ENCODE assay signal across 15 cellular contexts in genomic region chr19:19858751-19859150, GRCh38. TPM values are rescaled to one million over a fixed set of nuclear protein-coding genes. Genes with fewer than 3 reads are reported as not detected.
A peak's percentile ranks its signal among the peaks of the same experiment; 100 is the strongest.
DNase-seq lines count a peak whose midpoint lies in the region; ATAC-seq and TF ChIP-seq lines count a peak whose summit lies in the region.
"Had no signal": no experiment of that assay in that cellular context is flagged by ENCODE, and none has a peak within 500 bp of the region (broad histone marks: within the 10 kb centered on the region; RNA-seq: fewer than 3 reads in every experiment).

No MANE protein-coding gene starts in this region.

- no peak overlapping the region for H3K4me2 ChIP-seq in hepatocyte

- H3K4me1 Mint-ChIP-seq in activated naive CD8-positive, alpha-beta T cell treated with anti-CD3 and anti-CD28 coated beads for 36 hours, result peaks cover 8% of the 10 kb centered on the region
- peaks cover 3% of the 10 kb centered on the region for H3K4me1 Mint-ChIP-seq in activated naive CD8-positive, alpha-beta T cell treated with anti-CD3 and anti-CD28 coated beads, Interleukin-2, amount 50 U/mL, for 24 hours
- peaks cover 6% of the 10 kb centered on the region for H3K4me1 Mint-ChIP-seq in memory B cell

- H3K27ac ChIP-seq in hepatocyte, result no peak overlapping the region
- H3K27ac ChIP-seq: 22Rv1 had no signal

- no peaks in the 10 kb centered on the region for H3K9me2 ChIP-seq in hepatocyte (replicated peaks; ENCODE audit: insufficient read depth)

- no peak for DNase-seq in activated naive CD8-positive, alpha-beta T cell treated with anti-CD3 and anti-CD28 coated beads for 36 hours
- DNase-seq in activated naive CD8-positive, alpha-beta T cell treated with anti-CD3 and anti-CD28 coated beads, Interleukin-2, amount 50 U/mL, for 24 hours, result no peak
- peak; percentile 15 for DNase-seq in NAMALWA (ENCODE audit: low spot score)
- no peak for DNase-seq in memory B cell (ENCODE audit: low spot score in 2 of 2)
- DNase-seq in hepatocyte (ENCODE audit: low spot score), result no peak
- DNase-seq in SW480 (ENCODE audit: low spot score), result no peak
- DNase-seq: AML-193; C1 segment of cervical spinal cord; Calu3; CD4-positive, alpha-beta T cell; DMS 273 treated with DMSO at 0.1 percent for 48 hours; HCEC 1CT; HFFc6 had no signal

- H4K20me1 ChIP-seq in hepatocyte (ENCODE audit: insufficient read depth, poor library complexity, severe bottlenecking), result no peaks in the 10 kb centered on the region

- no peak overlapping the region for H3K27ac Mint-ChIP-seq in activated naive CD8-positive, alpha-beta T cell treated with anti-CD3 and anti-CD28 coated beads for 36 hours
- H3K27ac Mint-ChIP-seq in activated naive CD8-positive, alpha-beta T cell treated with anti-CD3 and anti-CD28 coated beads, Interleukin-2, amount 50 U/mL, for 24 hours, result no peak overlapping the region
- H3K27ac Mint-ChIP-seq in memory B cell, result no peak overlapping the region
- H3K27ac Mint-ChIP-seq: CD4-positive, alpha-beta T cell; HFFc6 had no signal

- ATAC-seq in activated naive CD8-positive, alpha-beta T cell treated with anti-CD3 and anti-CD28 coated beads, Interleukin-2, amount 50 U/mL, for 24 hours, result no peak
- peak; percentile 43 for ATAC-seq in memory B cell (ENCODE audit: low read depth)
- no peak for ATAC-seq in HG03039 (IDR thresholded peaks at IDR 0.05; ENCODE audit: unreplicated experiment)

- no peaks in the 10 kb centered on the region for H3K4me1 ChIP-seq in hepatocyte (ENCODE audit: insufficient read depth)

- no peaks in the 10 kb centered on the region for H3K27me3 Mint-ChIP-seq in activated naive CD8-positive, alpha-beta T cell treated with anti-CD3 and anti-CD28 coated beads for 36 hours
- H3K27me3 Mint-ChIP-seq in activated naive CD8-positive, alpha-beta T cell treated with anti-CD3 and anti-CD28 coated beads, Interleukin-2, amount 50 U/mL, for 24 hours, result no peaks in the 10 kb centered on the region
- H3K27me3 Mint-ChIP-seq in memory B cell, result no peaks in the 10 kb centered on the region
- H3K27me3 Mint-ChIP-seq: CD4-positive, alpha-beta T cell had no signal

- no peaks in the 10 kb centered on the region for H3K36me3 ChIP-seq in hepatocyte (replicated peaks; ENCODE audit: insufficient read depth, low read depth)

- H3K9me3 Mint-ChIP-seq in activated naive CD8-positive, alpha-beta T cell treated with anti-CD3 and anti-CD28 coated beads for 36 hours, result peaks cover 4% of the 10 kb centered on the region
- H3K9me3 Mint-ChIP-seq in activated naive CD8-positive, alpha-beta T cell treated with anti-CD3 and anti-CD28 coated beads, Interleukin-2, amount 50 U/mL, for 24 hours, result peaks cover 14% of the 10 kb centered on the region
- H3K9me3 Mint-ChIP-seq in memory B cell, result no peaks in the 10 kb centered on the region
- H3K9me3 Mint-ChIP-seq: CD4-positive, alpha-beta T cell had no signal

- H3K4me3 Mint-ChIP-seq in activated naive CD8-positive, alpha-beta T cell treated with anti-CD3 and anti-CD28 coated beads for 36 hours, result peak overlapping the region; percentile 48
- no peak overlapping the region for H3K4me3 Mint-ChIP-seq in activated naive CD8-positive, alpha-beta T cell treated with anti-CD3 and anti-CD28 coated beads, Interleukin-2, amount 50 U/mL, for 24 hours
- no peak overlapping the region for H3K4me3 Mint-ChIP-seq in memory B cell
- H3K4me3 Mint-ChIP-seq: CD4-positive, alpha-beta T cell; HFFc6 had no signal

- no peaks in the 10 kb centered on the region for H3K9me3 ChIP-seq in hepatocyte (ENCODE audit: low read depth)

- no peak overlapping the region for H2AFZ ChIP-seq in hepatocyte

- no peak for TF ChIP-seq CTCF in hepatocyte (IDR thresholded peaks at IDR 0.05; ENCODE audit: poor library complexity)

- H3K79me2 ChIP-seq in hepatocyte, result no peaks in the 10 kb centered on the region

- H3K27me3 ChIP-seq in hepatocyte, result no peaks in the 10 kb centered on the region

- H3K4me3 ChIP-seq in hepatocyte, result no peak overlapping the region

- 95% methylated on average over 2 of the region's 2 CpGs for WGBS in hepatocyte (ENCODE audit: low lambda C conversion rate, missing lambda C conversion rate)

- H3K36me3 Mint-ChIP-seq in activated naive CD8-positive, alpha-beta T cell treated with anti-CD3 and anti-CD28 coated beads for 36 hours, result peaks cover 54% of the 10 kb centered on the region
- H3K36me3 Mint-ChIP-seq in activated naive CD8-positive, alpha-beta T cell treated with anti-CD3 and anti-CD28 coated beads, Interleukin-2, amount 50 U/mL, for 24 hours (ENCODE audit: low read depth), result peaks cover 6% of the 10 kb centered on the region
- no peaks in the 10 kb centered on the region for H3K36me3 Mint-ChIP-seq in memory B cell

RNA-seq across cellular contexts. Expression of gene ZNF253, which starts 6.9 kb away (rescaled TPM):
- 10 to 100 TPM; 13.8 to 16.6 TPM for total RNA-seq in activated naive CD8-positive, alpha-beta T cell treated with anti-CD3 and anti-CD28 coated beads for 36 hours
- 12.3 and 16.2 TPM in 2 replicates for total RNA-seq in hepatocyte
- polyA plus RNA-seq in hepatocyte, result 5.0 and 7.1 TPM in 2 replicates

RNA-seq across cellular contexts. Expression of gene ZNF506, which starts 37.2 kb away (rescaled TPM):
- total RNA-seq in activated naive CD8-positive, alpha-beta T cell treated with anti-CD3 and anti-CD28 coated beads for 36 hours, result 10 to 100 TPM; 28.4 to 31.5 TPM
- total RNA-seq in hepatocyte, result 27.7 and 47.1 TPM in 2 replicates
- polyA plus RNA-seq in hepatocyte, result 9.9 and 16.4 TPM in 2 replicates

RNA-seq across cellular contexts. Expression of gene ZNF93, which starts 42.0 kb away (rescaled TPM):
- total RNA-seq in activated naive CD8-positive, alpha-beta T cell treated with anti-CD3 and anti-CD28 coated beads for 36 hours, result 10 to 100 TPM; 15.9 to 17.3 TPM
- total RNA-seq in hepatocyte, result 11.8 and 15.6 TPM in 2 replicates
- polyA plus RNA-seq in hepatocyte, result 3.6 and 9.1 TPM in 2 replicates
